Comparison of ENCODE assay signal across 8 cellular contexts in genomic region chr3:49021813-49022720, GRCh38. TPM values are rescaled to one million over a fixed set of nuclear protein-coding genes. Genes with fewer than 3 reads are reported as not detected.
DNase-seq lines count a peak whose midpoint lies in the region; ATAC-seq and TF ChIP-seq lines count a peak whose summit lies in the region.

TSS of gene NDUFAF3 (plus strand) at chr3:49022121. CDS start at chr3:49022145, 24 bp downstream.

- H3K4me3 ChIP-seq in HAP-1 (peak within 1 kb of the TSS; percentile 84), gastroesophageal sphincter (peak within 1 kb of the TSS; percentile 52 to 96), suprapubic skin (peak within 1 kb of the TSS; percentile 95)

- DNase-seq in GM04504 (ENCODE audit: low read depth) (peak; percentile 85), HAP-1 (ENCODE audit: low spot score in 2 of 2) (peak; percentile 85 to 96), M059J (ENCODE audit: low read depth) (peak; percentile 88), SK-MEL-5 (ENCODE audit: low read depth, low spot score) (peak; percentile 90), nucleus accumbens (lab: John Stamatoyannopoulos, UW) (peak in 54 of 56 donors; percentile 67 to 94 (median 82)), suprapubic skin (ENCODE audit: low spot score in 2 of 2) (peak; percentile 96)
- peak; percentile 94 for DNase-seq in activated naive CD4-positive, alpha-beta T cell treated with Interleukin-2 at 50 U/mL for 16 hours

- TF ChIP-seq CTCF in gastroesophageal sphincter (IDR thresholded peaks at IDR 0.05) (peak in 3 of 4 experiments; percentile 97 to 99 (median 99)), suprapubic skin (IDR thresholded peaks at IDR 0.05) (peak; percentile 95 to 99)

- in situ Hi-C loops in HAP-1 (cut with MboI; ENCODE audit: low sequenced_read_pairs) (no loop called here), SK-MEL-5 (cut with HindIII; ENCODE audit: low pct_unique_long_range_greater_than_20kb, low sequenced_read_pairs) (no loop called here)

- no CpG with 5 or more reads among the region's 83 CpGs for WGBS in gastroesophageal sphincter (ENCODE audit: low coverage in 1 of 2), 2 donors
- under 1% methylated on average over 35 of the region's 83 CpGs for WGBS in suprapubic skin

- H3K4me1 ChIP-seq in HAP-1 (peaks cover 19% of the 10 kb centered on the region), gastroesophageal sphincter (peaks cover 0 to 73% (median 28%) of the 10 kb centered on the region in 3 donors), suprapubic skin (peaks cover 52% of the 10 kb centered on the region)

- TF ChIP-seq EP300 in gastroesophageal sphincter (IDR thresholded peaks at IDR 0.05): no peak
- TF ChIP-seq EP300 in suprapubic skin (IDR thresholded peaks at IDR 0.05): no peak

- peak; percentile 88 for ATAC-seq in gastroesophageal sphincter

- H3K27ac ChIP-seq in gastroesophageal sphincter: peak within 1 kb of the TSS; percentile 98 to 100 (median 100)
- H3K27ac ChIP-seq in suprapubic skin: peak within 1 kb of the TSS; percentile 100

- TF ChIP-seq POLR2A in gastroesophageal sphincter (IDR thresholded peaks at IDR 0.05) (peak; percentile 94 to 96), suprapubic skin (IDR thresholded peaks at IDR 0.05) (peak; percentile 83 to 96)

- no peaks in the 10 kb centered on the region for H3K27me3 ChIP-seq in HAP-1 (ENCODE audit: low read depth)
- H3K27me3 ChIP-seq in gastroesophageal sphincter: no peaks in the 10 kb centered on the region
- H3K27me3 ChIP-seq in suprapubic skin: no peaks in the 10 kb centered on the region

- H3K36me3 ChIP-seq in HAP-1 (replicated peaks) (peaks cover 49% of the 10 kb centered on the region), gastroesophageal sphincter (peaks cover 0 to 43% of the 10 kb centered on the region in 2 donors), suprapubic skin (peaks cover 39% of the 10 kb centered on the region)

- H3K9me3 ChIP-seq in HAP-1: no peaks in the 10 kb centered on the region
- no peaks in the 10 kb centered on the region for H3K9me3 ChIP-seq in gastroesophageal sphincter
- no peaks in the 10 kb centered on the region for H3K9me3 ChIP-seq in suprapubic skin

RNA-seq across cellular contexts. Expression of gene NDUFAF3, which starts in this region (rescaled TPM):
- total RNA-seq in M059J (2014; rRNA removed; shearing (Covaris generic)): 174 and 181 TPM in 2 replicates
- 174 and 216 TPM in 2 replicates for total RNA-seq in SK-MEL-5 (2014; rRNA removed; shearing (Covaris generic))
- 182 and 216 TPM in 2 replicates for polyA plus RNA-seq in SK-MEL-5 (2015; cell fraction: cytosol; rRNA removed)
- 43.1 and 44.7 TPM in 2 replicates for polyA plus RNA-seq in SK-MEL-5 (2015; cell fraction: nucleus; rRNA removed)
- total RNA-seq in gastroesophageal sphincter (100 to 1,000 TPM in 3 of 4 donors, 10 to 100 TPM in 1; 79.4 to 131 (median 105) TPM), suprapubic skin (100 to 1,000 TPM in 1 of 4 donors, 10 to 100 TPM in 3; 45.0 to 104 (median 63.1) TPM)

Comparison
In these comparisons a context has a peak if more than half of its experiments do, and no peak if none do; other contexts are left out.
1. Peak in every context shown above with its lines: DNase-seq, ATAC-seq, H3K4me3 ChIP-seq and H3K27ac ChIP-seq.